In genomic region chr1:166937962-166938361, GRCh38 we compare ENCODE assay signal across 11 cellular contexts. TPM values are rescaled to one million over a fixed set of nuclear protein-coding genes. Genes with fewer than 3 reads are reported as not detected.
"Had no signal": no experiment of that assay in that cellular context is flagged by ENCODE, and none has a peak within 500 bp of the region (broad histone marks: within the 10 kb centered on the region; RNA-seq: fewer than 3 reads in every experiment).

No MANE protein-coding gene starts in this region.

- H3K9me3 ChIP-seq: HAP-1 had no signal

- DNase-seq: GM23248, GOT3, H7, H9, HCEC 1CT, HFFc6 had no signal

- H3K27ac ChIP-seq: GM23248 had no signal

- H3K4me3 ChIP-seq: GM23248, GM23338, HAP-1 had no signal

- ATAC-seq: GM23338, HCT116 had no signal

- H3K36me3 ChIP-seq: HAP-1 had no signal

- H3K4me1 ChIP-seq: HAP-1 had no signal

RNA-seq across cellular contexts. Expression of gene ILDR2, which starts 37.4 kb away (rescaled TPM):
- total RNA-seq: GM23248, HFFc6 had no signal
- polyA plus RNA-seq: GM23248 had no signal

RNA-seq across cellular contexts. Expression of gene MAEL, which starts 51.1 kb away (rescaled TPM):
- total RNA-seq: GM23248, H1, H4, H7, H9, HFFc6 had no signal
- polyA plus RNA-seq: GM23248 had no signal
